8 cellular contexts compared by ENCODE assay signal in the genomic region with DNA sequence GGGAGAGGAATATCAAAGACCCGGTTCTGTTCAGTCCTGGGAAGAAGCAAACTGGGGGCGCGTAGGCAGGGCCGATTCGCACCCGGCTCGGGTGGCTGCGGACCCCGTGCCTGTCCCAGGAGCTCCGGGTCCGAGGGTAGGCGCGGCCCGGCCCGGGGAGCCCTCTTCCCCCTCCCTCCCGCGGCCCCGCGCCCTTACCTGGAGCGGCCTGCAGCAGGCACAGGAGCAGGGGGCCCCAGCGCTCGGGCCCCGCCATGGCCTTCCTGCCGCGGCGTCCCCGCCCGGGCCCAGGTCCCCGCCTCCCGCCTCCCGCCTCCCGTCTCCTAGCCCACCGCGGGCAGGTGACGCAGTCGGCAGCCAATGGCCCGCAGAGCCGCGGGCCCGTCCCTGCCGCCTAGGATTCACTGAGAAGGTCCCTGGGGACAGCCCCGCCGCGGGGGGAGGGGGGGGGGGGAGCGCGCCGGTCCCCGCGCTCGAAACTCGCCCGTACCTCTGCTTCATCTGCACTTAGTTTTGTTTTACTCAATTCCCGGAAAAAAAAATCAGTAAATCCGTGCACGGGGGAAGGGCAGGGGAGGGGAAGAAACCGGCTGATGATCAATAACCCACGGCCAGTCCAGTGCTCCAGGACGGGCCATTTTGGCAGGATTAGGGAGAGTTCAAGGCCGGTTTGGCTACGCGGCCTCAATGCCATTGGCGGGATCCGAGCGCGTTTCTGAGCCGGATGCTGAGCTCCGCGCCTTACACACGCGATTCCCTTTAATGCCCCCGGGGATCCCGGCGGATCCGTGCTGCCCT. TPM values are rescaled to one million over a fixed set of nuclear protein-coding genes. Genes with fewer than 3 reads are reported as not detected.
DNase-seq lines count a peak whose midpoint lies in the region; ATAC-seq and TF ChIP-seq lines count a peak whose summit lies in the region.

TSS of gene IFNLR1 (minus strand) at position 297 of the 798 bp plus-strand sequence. CDS start at position 256, 41 bp downstream.

- peaks cover 0 to 2% of the 10 kb centered on the region in 2 donors for H3K9me3 ChIP-seq in lung (ENCODE audit: control insufficient read depth in 2 of 2, insufficient read depth in 1 of 2, low read length in 1 of 2)

- H3K4me3 ChIP-seq in GM12875 (ENCODE audit: low read depth, low read length) (peak within 1 kb of the TSS; percentile 73), choroid plexus epithelial cell (ENCODE audit: low read depth, low read length) (peak within 1 kb of the TSS; percentile 47), lung (peak within 1 kb of the TSS; percentile 26)

- DNase-seq in NCI-H1048 (lab: John Stamatoyannopoulos, UW) (peak; percentile 60), choroid plexus epithelial cell (ENCODE audit: low read depth) (no peak), lung (ENCODE audit: low spot score) (peak; percentile 51), SHP77 (lab: John Stamatoyannopoulos, UW) (no peak), KBM-7 (no peak)
- DNase-seq in activated CD4-positive, CD25-positive, alpha-beta regulatory T cell treated with anti-CD3 and anti-CD28 coated beads, Interleukin-2, amount 50 U/mL, for 72 hours = peak; percentile 75
- DNase-seq in stimulated activated CD8-positive, alpha-beta memory T cell treated with anti-CD3 and anti-CD28 coated beads, Interleukin-12 subunit alpha, Interleukin-12 subunit beta, amount 100 ng/mL, for 24 hours (ENCODE audit: extremely low read depth) = peak; percentile 55

- peak within 1 kb of the TSS; percentile 68 to 82 for H3K27ac ChIP-seq in lung (ENCODE audit: low read depth in 1 of 2, low read length in 1 of 2)

- WGBS in lung, 2 donors = 1% methylated on average over 57 to 74 of the region's 74 CpGs

- no peak for TF ChIP-seq CTCF in GM12875 (IDR thresholded peaks at IDR 0.05; ENCODE audit: borderline replicate concordance, insufficient read depth, low read depth, low read length)
- TF ChIP-seq CTCF in choroid plexus epithelial cell (conservative IDR thresholded peaks at IDR 0.05; ENCODE audit: low read depth, low read length) = no peak
- TF ChIP-seq CTCF in lung (IDR thresholded peaks at IDR 0.05; ENCODE audit: control extremely low read depth, extremely low read depth) = no peak

- peaks cover 0 to 5% of the 10 kb centered on the region in 2 donors for H3K4me1 ChIP-seq in lung (ENCODE audit: control insufficient read depth in 2 of 2, insufficient read depth in 2 of 2, low read length in 2 of 2)

- in situ Hi-C loops in KBM-7 (cut with MboI; ENCODE audit: low pct_unique_long_range_greater_than_20kb, low sequenced_read_pairs) = loop anchor here (10.0 kb wide), 1 partner anchor 62 kb away; no protein-coding TSS in a partner anchor

- no peaks in the 10 kb centered on the region for H3K36me3 ChIP-seq in lung (ENCODE audit: control insufficient read depth in 2 of 2, insufficient read depth in 2 of 2, low read length in 2 of 2)

- peak; percentile 79 for ATAC-seq in lung (ENCODE audit: insufficient read depth, low FRiP score)

- no peaks in the 10 kb centered on the region for H3K27me3 ChIP-seq in lung (ENCODE audit: control insufficient read depth, insufficient read depth)

RNA-seq across cellular contexts. Expression of gene IFNLR1, which starts in this region (rescaled TPM):
- total RNA-seq in lung = 1 to 10 TPM; 2.4 to 9.0 TPM
- 1 to 10 TPM; 1.2 to 3.0 TPM for polyA plus RNA-seq in lung

Comparison
In these comparisons a context has a peak if more than half of its experiments do, and no peak if none do; other contexts are left out.
1. DNase-seq: peak in NCI-H1048 (single experiment), activated CD4-positive, CD25-positive, alpha-beta regulatory T cell treated with anti-CD3 and anti-CD28 coated beads, Interleukin-2, amount 50 U/mL, for 72 hours (single experiment), lung (single experiment) and stimulated activated CD8-positive, alpha-beta memory T cell treated with anti-CD3 and anti-CD28 coated beads, Interleukin-12 subunit alpha, Interleukin-12 subunit beta, amount 100 ng/mL, for 24 hours (single experiment); none in choroid plexus epithelial cell (single experiment), SHP77 (0 of 2) and KBM-7 (single experiment).
2. Peak in every context shown above with its lines, with median percentiles within 50 percentile points of each other: H3K4me3 ChIP-seq.